Comparison of ENCODE assay signal across 10 cellular contexts in the genomic region with DNA sequence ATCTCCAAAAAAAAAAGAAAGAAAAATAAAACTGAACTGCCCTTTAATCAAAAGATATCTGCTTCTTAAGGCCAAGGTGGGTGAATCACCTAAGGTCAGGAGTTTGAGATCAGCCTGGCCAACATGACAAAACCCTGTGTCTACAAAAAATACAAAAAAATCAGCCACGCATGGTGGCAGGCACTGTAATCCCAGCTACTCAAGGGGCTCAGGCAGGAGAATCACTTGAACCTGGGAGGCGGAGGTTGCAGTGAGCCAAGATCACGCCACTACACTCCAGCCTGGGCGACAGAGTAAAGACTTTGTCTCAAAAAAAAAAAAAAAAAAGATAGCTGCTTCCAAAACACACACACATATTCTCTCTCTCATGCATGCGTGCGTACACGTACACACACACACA. TPM values are rescaled to one million over a fixed set of nuclear protein-coding genes. Genes with fewer than 3 reads are reported as not detected.
A peak's percentile ranks its signal among the peaks of the same experiment; 100 is the strongest.
DNase-seq lines count a peak whose midpoint lies in the region; ATAC-seq lines count a peak whose summit lies in the region.
"Had no signal": no experiment of that assay in that cellular context is flagged by ENCODE, and none has a peak within 500 bp of the region (broad histone marks: within the 10 kb centered on the region; RNA-seq: fewer than 3 reads in every experiment).

No MANE protein-coding gene starts in this region.

- peak; percentile 31 for ATAC-seq in Right ventricle myocardium superior (ENCODE audit: poor library complexity)
- ATAC-seq in activated naive CD8-positive, alpha-beta T cell treated with anti-CD3 and anti-CD28 coated beads, Interleukin-2, amount 10 ng/mL, durations not matched to agents 7 days and 5 days (ENCODE audit: low read depth), result no peak
- peak; percentile 47 for ATAC-seq in aorta (ENCODE audit: low FRiP score)
- no peak for ATAC-seq in HG02970 (IDR thresholded peaks at IDR 0.05; ENCODE audit: low FRiP score, unreplicated experiment)

- H3K27ac ChIP-seq in mesodermal cell (ENCODE audit: low read depth, low read length, severe bottlenecking) (peak overlapping the region; percentile 57), aorta (ENCODE audit: low read depth in 1 of 2, low read length in 2 of 2) (no peak overlapping the region)

- H3K4me1 ChIP-seq in mesodermal cell (ENCODE audit: control insufficient read depth, insufficient read depth, low read length, poor library complexity, severe bottlenecking) (peaks cover 8% of the 10 kb centered on the region), aorta (ENCODE audit: control insufficient read depth in 1 of 2, insufficient read depth in 2 of 2, low read length in 2 of 2) (no peaks in the 10 kb centered on the region)
- H3K4me1 ChIP-seq: Caco-2 had no signal

- peak overlapping the region; percentile 96 for H3K27ac Mint-ChIP-seq in activated naive CD8-positive, alpha-beta T cell treated with anti-CD3 and anti-CD28 coated beads, Interleukin-2, amount 10 ng/mL, durations not matched to agents 7 days and 5 days

- H3K9me3 Mint-ChIP-seq in activated naive CD8-positive, alpha-beta T cell treated with anti-CD3 and anti-CD28 coated beads, Interleukin-2, amount 10 ng/mL, durations not matched to agents 7 days and 5 days, result no peaks in the 10 kb centered on the region

- H3K4me1 Mint-ChIP-seq in activated naive CD8-positive, alpha-beta T cell treated with anti-CD3 and anti-CD28 coated beads, Interleukin-2, amount 10 ng/mL, durations not matched to agents 7 days and 5 days, result peaks cover 28% of the 10 kb centered on the region

- WGBS in mesodermal cell (ENCODE audit: insufficient coverage in 2 of 2), 2 experiments, result 98 to 100% methylated on average over 6 to 7 of the region's 7 CpGs
- WGBS in aorta, 2 donors, result 12 to 18% methylated on average over 7 of the region's 7 CpGs

- no peaks in the 10 kb centered on the region for H3K27me3 ChIP-seq in aorta (ENCODE audit: control insufficient read depth in 1 of 2, insufficient read depth in 2 of 2, low read length in 1 of 2)

- POLR2A ChIA-PET in activated naive CD8-positive, alpha-beta T cell treated with anti-CD3 and anti-CD28 coated beads, Interleukin-2, amount 10 ng/mL, durations not matched to agents 7 days and 5 days (lab: Charles Lee), result interaction anchor here (0.6 to 1.9 kb wide), 4 partner anchors 116 to 1932 kb away, joined by 3 to 8 read pairs (median 5); partner anchors contain the start of genes ARPC5L and RPL35

- H3K4me3 ChIP-seq in mesodermal cell (ENCODE audit: extremely low read depth, insufficient read depth, low read length, poor library complexity, severe bottlenecking) (no peak overlapping the region), aorta (ENCODE audit: low read length in 2 of 2) (no peak overlapping the region)
- H3K4me3 ChIP-seq: SK-N-MC had no signal

- no peaks in the 10 kb centered on the region for H3K27me3 Mint-ChIP-seq in activated naive CD8-positive, alpha-beta T cell treated with anti-CD3 and anti-CD28 coated beads, Interleukin-2, amount 10 ng/mL, durations not matched to agents 7 days and 5 days

- DNase-seq in Right ventricle myocardium superior, result no peak
- no peak for DNase-seq in cardiac septum (ENCODE audit: low spot score)
- no peak for DNase-seq in activated naive CD8-positive, alpha-beta T cell treated with anti-CD3 and anti-CD28 coated beads, Interleukin-2, amount 10 ng/mL, durations not matched to agents 7 days and 5 days
- DNase-seq in aorta, result peak in 1 of 2 donors; percentile 52
- no peak for DNase-seq in HuH-7 (ENCODE audit: low spot score)
- no peak for DNase-seq in CD1c-positive myeloid dendritic cell (ENCODE audit: extremely low spot score)
- DNase-seq: Caco-2 had no signal

- H3K4me3 Mint-ChIP-seq in activated naive CD8-positive, alpha-beta T cell treated with anti-CD3 and anti-CD28 coated beads, Interleukin-2, amount 10 ng/mL, durations not matched to agents 7 days and 5 days, result peak overlapping the region; percentile 80

- H3K36me3 ChIP-seq in mesodermal cell (ENCODE audit: control insufficient read depth, insufficient read depth, low read length), result no peaks in the 10 kb centered on the region
- no peaks in the 10 kb centered on the region for H3K36me3 ChIP-seq in aorta (ENCODE audit: control insufficient read depth in 1 of 2, insufficient read depth in 2 of 2, low read length in 1 of 2)

- intact Hi-C loops in Right ventricle myocardium superior (cut with DNase I) (no loop called here), cardiac septum (cut with DNase I) (no loop called here), aorta (cut with DNase I) (no loop called here)

- H3K9me3 ChIP-seq in mesodermal cell (ENCODE audit: control insufficient read depth, low read length) (no peaks in the 10 kb centered on the region), aorta (ENCODE audit: control insufficient read depth, low read length) (no peaks in the 10 kb centered on the region)
- H3K9me3 ChIP-seq: Caco-2 had no signal

- H3K36me3 Mint-ChIP-seq in activated naive CD8-positive, alpha-beta T cell treated with anti-CD3 and anti-CD28 coated beads, Interleukin-2, amount 10 ng/mL, durations not matched to agents 7 days and 5 days, result peaks cover 14% of the 10 kb centered on the region

RNA-seq across cellular contexts. Expression of gene SCAI, which starts 17.8 kb away (rescaled TPM):
- 3.3 TPM for total RNA-seq in Right ventricle myocardium superior
- total RNA-seq in cardiac septum, result 4.8 TPM
- 10 to 100 TPM; 12.6 to 12.8 TPM for total RNA-seq in activated naive CD8-positive, alpha-beta T cell treated with anti-CD3 and anti-CD28 coated beads, Interleukin-2, amount 10 ng/mL, durations not matched to agents 7 days and 5 days
- polyA plus RNA-seq in mesodermal cell (2013, experiment 1 of 2), result 9.5 TPM
- 7.1 TPM for polyA plus RNA-seq in mesodermal cell (2013, experiment 2 of 2)
- 10 to 100 TPM in 1 of 2 donors, 1 to 10 TPM in 1; 7.9 to 13.9 TPM for total RNA-seq in aorta
- 1 to 10 TPM in 1 of 2 donors, under 1 TPM in 1; 0.50 to 3.1 TPM for polyA plus RNA-seq in aorta

Comparison
In these comparisons a context has a peak if more than half of its experiments do, and no peak if none do; other contexts are left out.
1. ATAC-seq: peak in Right ventricle myocardium superior (single experiment) and aorta (single experiment); none in activated naive CD8-positive, alpha-beta T cell treated with anti-CD3 and anti-CD28 coated beads, Interleukin-2, amount 10 ng/mL, durations not matched to agents 7 days and 5 days (single experiment) and HG02970 (single experiment).